In genomic region chr11:90438069-90438468, GRCh38 we compare ENCODE assay signal across 34 cellular contexts.
"Had no signal": no experiment of that assay in that cellular context is flagged by ENCODE, and none has a peak within 500 bp of the region (broad histone marks: within the 10 kb centered on the region; RNA-seq: fewer than 3 reads in every experiment).

No MANE protein-coding gene starts in this region.

- H3K27ac Mint-ChIP-seq: activated CD8-positive, alpha-beta memory T cell treated with anti-CD3 and anti-CD28 coated beads, Interleukin-2, amount 10 ng/mL, durations not matched to agents 7 days and 5 days; activated CD8-positive, alpha-beta T cell treated with anti-CD3 and anti-CD28 coated beads, Interleukin-2, amount 10 ng/mL, durations not matched to agents 7 days and 5 days; activated naive CD8-positive, alpha-beta T cell treated with anti-CD3 and anti-CD28 coated beads for 36 hours; immature natural killer cell; mesothelial cell of epicardium; naive B cell; nephron progenitor cell; stimulated activated effector memory CD8-positive, alpha-beta T cell treated with anti-CD3 and anti-CD28 coated beads, Interleukin-12 subunit alpha, Interleukin-12 subunit beta, amount 100 ng/mL, for 72 hours; stimulated activated naive CD8-positive, alpha-beta T cell treated with anti-CD3 and anti-CD28 coated beads, Interleukin-15, Interleukin-2, amounts not matched to agents 100 ng/mL and 50 ng/mL, for 24 hours; T-helper 17 cell had no signal

- H3K27ac ChIP-seq: adrenal gland, body of pancreas, colonic mucosa, pancreas, prostate gland, sigmoid colon, thoracic aorta, uterus had no signal

- H3K27me3 ChIP-seq: adrenal gland, body of pancreas, colonic mucosa, pancreas, sigmoid colon, uterus had no signal

- H3K4me3 ChIP-seq: adrenal gland, body of pancreas, colonic mucosa, pancreas, prostate gland, sigmoid colon, thoracic aorta, uterus had no signal

- ATAC-seq: activated CD8-positive, alpha-beta memory T cell treated with anti-CD3 and anti-CD28 coated beads, Interleukin-2, amount 10 ng/mL, durations not matched to agents 7 days and 5 days; activated CD8-positive, alpha-beta T cell treated with anti-CD3 and anti-CD28 coated beads, Interleukin-2, amount 10 ng/mL, durations not matched to agents 7 days and 5 days; body of pancreas; esophagus mucosa; left colon; pancreas; stimulated activated effector memory CD8-positive, alpha-beta T cell treated with anti-CD3 and anti-CD28 coated beads, Interleukin-12 subunit alpha, Interleukin-12 subunit beta, amount 100 ng/mL, for 72 hours; T-helper 17 cell had no signal

- H3K4me1 Mint-ChIP-seq: activated CD8-positive, alpha-beta memory T cell treated with anti-CD3 and anti-CD28 coated beads, Interleukin-2, amount 10 ng/mL, durations not matched to agents 7 days and 5 days; activated naive CD8-positive, alpha-beta T cell treated with anti-CD3 and anti-CD28 coated beads for 36 hours; immature natural killer cell; naive B cell; nephron progenitor cell; stimulated activated effector memory CD8-positive, alpha-beta T cell treated with anti-CD3 and anti-CD28 coated beads, Interleukin-12 subunit alpha, Interleukin-12 subunit beta, amount 100 ng/mL, for 72 hours; T-helper 17 cell had no signal

- H3K4me1 ChIP-seq: adrenal gland, body of pancreas, colonic mucosa, pancreas, prostate gland, sigmoid colon, uterus had no signal

- H3K9me3 ChIP-seq: adrenal gland, body of pancreas, colonic mucosa, pancreas, prostate gland, sigmoid colon, thoracic aorta, uterus had no signal

- H3K27me3 Mint-ChIP-seq: activated CD8-positive, alpha-beta memory T cell treated with anti-CD3 and anti-CD28 coated beads, Interleukin-2, amount 10 ng/mL, durations not matched to agents 7 days and 5 days; naive B cell; stimulated activated naive CD8-positive, alpha-beta T cell treated with anti-CD3 and anti-CD28 coated beads, Interleukin-15, Interleukin-2, amounts not matched to agents 100 ng/mL and 50 ng/mL, for 24 hours; T-helper 17 cell had no signal

- H3K4me3 Mint-ChIP-seq: activated CD8-positive, alpha-beta memory T cell treated with anti-CD3 and anti-CD28 coated beads, Interleukin-2, amount 10 ng/mL, durations not matched to agents 7 days and 5 days; activated CD8-positive, alpha-beta T cell treated with anti-CD3 and anti-CD28 coated beads, Interleukin-2, amount 10 ng/mL, durations not matched to agents 7 days and 5 days; activated naive CD8-positive, alpha-beta T cell treated with anti-CD3 and anti-CD28 coated beads for 36 hours; immature natural killer cell; mesothelial cell of epicardium; naive B cell; nephron progenitor cell; stimulated activated effector memory CD8-positive, alpha-beta T cell treated with anti-CD3 and anti-CD28 coated beads, Interleukin-12 subunit alpha, Interleukin-12 subunit beta, amount 100 ng/mL, for 72 hours; stimulated activated naive CD8-positive, alpha-beta T cell treated with anti-CD3 and anti-CD28 coated beads, Interleukin-15, Interleukin-2, amounts not matched to agents 100 ng/mL and 50 ng/mL, for 24 hours; T-helper 17 cell had no signal

- DNase-seq: activated CD8-positive, alpha-beta memory T cell treated with anti-CD3 and anti-CD28 coated beads, Interleukin-2, amount 10 ng/mL, durations not matched to agents 7 days and 5 days; activated CD8-positive, alpha-beta T cell treated with anti-CD3 and anti-CD28 coated beads, Interleukin-2, amount 10 ng/mL, durations not matched to agents 7 days and 5 days; activated effector memory CD4-positive, alpha-beta T cell treated with Interleukin-2 at 50 U/mL for 16 hours; activated naive CD4-positive, alpha-beta T cell treated with Interleukin-2 at 50 U/mL for 16 hours; activated naive CD8-positive, alpha-beta T cell treated with anti-CD3 and anti-CD28 coated beads for 36 hours; adrenal gland; aorta; body of pancreas; colonic mucosa; foreskin fibroblast; head of caudate nucleus; hippocampal formation; immature natural killer cell; kidney; left colon; mammary epithelial cell; naive B cell; nephron progenitor cell; pancreas; retina; sigmoid colon; small intestine; stimulated activated CD4-positive, alpha-beta T cell treated with anti-CD3 and anti-CD28 coated beads, Interleukin-4, amount 100 ng/mL, for 24 hours; SW 1271; T-helper 17 cell; T1000; trophoblast cell; uterus had no signal

- H3K36me3 ChIP-seq: adrenal gland, colonic mucosa, pancreas, prostate gland, sigmoid colon, thoracic aorta, uterus had no signal

- H3K36me3 Mint-ChIP-seq: activated CD8-positive, alpha-beta memory T cell treated with anti-CD3 and anti-CD28 coated beads, Interleukin-2, amount 10 ng/mL, durations not matched to agents 7 days and 5 days; activated naive CD8-positive, alpha-beta T cell treated with anti-CD3 and anti-CD28 coated beads for 36 hours; immature natural killer cell; mesothelial cell of epicardium; naive B cell; stimulated activated effector memory CD8-positive, alpha-beta T cell treated with anti-CD3 and anti-CD28 coated beads, Interleukin-12 subunit alpha, Interleukin-12 subunit beta, amount 100 ng/mL, for 72 hours had no signal

- H3K9me3 Mint-ChIP-seq: activated naive CD8-positive, alpha-beta T cell treated with anti-CD3 and anti-CD28 coated beads for 36 hours; immature natural killer cell; mesothelial cell of epicardium; naive B cell; nephron progenitor cell; stimulated activated effector memory CD8-positive, alpha-beta T cell treated with anti-CD3 and anti-CD28 coated beads, Interleukin-12 subunit alpha, Interleukin-12 subunit beta, amount 100 ng/mL, for 72 hours; stimulated activated naive CD8-positive, alpha-beta T cell treated with anti-CD3 and anti-CD28 coated beads, Interleukin-15, Interleukin-2, amounts not matched to agents 100 ng/mL and 50 ng/mL, for 24 hours had no signal
